ENCODE assay signal across 26 cellular contexts in the genomic region with DNA sequence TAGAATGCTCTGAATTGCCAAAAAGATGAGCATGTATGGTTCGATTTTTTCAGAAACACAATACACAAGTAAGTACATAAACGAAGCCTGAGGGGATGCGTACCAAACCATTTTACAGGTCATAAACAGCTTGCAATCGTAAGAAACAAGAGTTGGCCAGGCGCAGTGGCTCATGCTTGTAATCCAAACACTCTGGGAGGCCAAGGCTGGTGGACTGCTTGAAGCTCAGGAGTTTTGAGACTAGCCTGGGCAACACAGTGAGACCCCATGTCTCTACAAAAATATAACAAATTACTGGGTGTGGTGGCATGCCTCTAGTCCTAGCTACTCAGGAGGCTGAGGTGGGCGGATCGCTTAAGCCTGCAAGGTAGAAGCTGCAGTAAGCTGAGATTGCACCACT. TPM values are rescaled to one million over a fixed set of nuclear protein-coding genes. Genes with fewer than 3 reads are reported as not detected.
DNase-seq lines count a peak whose midpoint lies in the region; ATAC-seq and TF ChIP-seq lines count a peak whose summit lies in the region.
"Had no signal": no experiment of that assay in that cellular context is flagged by ENCODE, and none has a peak within 500 bp of the region (broad histone marks: within the 10 kb centered on the region; RNA-seq: fewer than 3 reads in every experiment).

No MANE protein-coding gene starts in this region.

- H3K4me3 Mint-ChIP-seq in activated naive CD8-positive, alpha-beta T cell treated with anti-CD3 and anti-CD28 coated beads, Interleukin-2, amount 50 U/mL, for 24 hours: no peak overlapping the region
- H3K4me3 Mint-ChIP-seq in natural killer cell: peak overlapping the region; percentile 7
- H3K4me3 Mint-ChIP-seq: activated CD8-positive, alpha-beta memory T cell treated with anti-CD3 and anti-CD28 coated beads, Interleukin-2, amount 10 ng/mL, durations not matched to agents 7 days and 5 days; activated T-helper 17 cell treated with anti-CD3 and anti-CD28 coated beads, Interleukin-2, amount 50 U/mL, for 72 hours; CD14-positive monocyte had no signal

- no peaks in the 10 kb centered on the region for H3K9me3 Mint-ChIP-seq in activated naive CD8-positive, alpha-beta T cell treated with anti-CD3 and anti-CD28 coated beads, Interleukin-2, amount 50 U/mL, for 24 hours
- no peaks in the 10 kb centered on the region for H3K9me3 Mint-ChIP-seq in natural killer cell
- H3K9me3 Mint-ChIP-seq: activated T-helper 17 cell treated with anti-CD3 and anti-CD28 coated beads, Interleukin-2, amount 50 U/mL, for 72 hours; T-cell had no signal

- POLR2A ChIA-PET in A673 (lab: Charles Lee; ENCODE audit: low non-redundant PET): interaction anchor here (0.7 kb wide), 1 partner anchor 69 kb away, joined by 3 read pairs; no protein-coding TSS in a partner anchor
- POLR2A ChIA-PET in HEK293 (lab: Yijun Ruan, JAX): interaction anchor here (0.6 to 1.9 kb wide), 2 partner anchors 12 to 13 kb away, joined by 3 to 5 read pairs; partner anchors contain the start of gene TRA2B

- DNase-seq in A673 (ENCODE audit: low spot score): peak; percentile 4
- DNase-seq in activated naive CD8-positive, alpha-beta T cell treated with anti-CD3 and anti-CD28 coated beads, Interleukin-2, amount 50 U/mL, for 24 hours: no peak
- no peak for DNase-seq in natural killer cell
- no peak for DNase-seq in esophagus squamous epithelium (lab: John Stamatoyannopoulos, UW)
- no peak for DNase-seq in NCI-H1930 (lab: John Stamatoyannopoulos, UW)
- DNase-seq: activated CD8-positive, alpha-beta memory T cell treated with anti-CD3 and anti-CD28 coated beads, Interleukin-2, amount 10 ng/mL, durations not matched to agents 7 days and 5 days; body of pancreas; DMS 273 treated with DMSO at 0.1 percent for 48 hours; erythroblast; foreskin keratinocyte; left cardiac atrium; mammary epithelial cell; NCI-H1436 treated with DMSO at 0.1 percent for 48 hours; NCI-H2171 treated with DMSO at 0.1 percent for 48 hours; NCI-H524 treated with DMSO at 0.1 percent for 48 hours; retina; SJCRH30; spleen; stimulated activated CD4-positive, alpha-beta T cell treated with anti-CD3 and anti-CD28 coated beads, Interleukin-2, amount 100 ng/mL, for 48 hours; stimulated activated naive CD4-positive, alpha-beta T cell; T-cell; testis had no signal

- H3K4me3 ChIP-seq in A673 (ENCODE audit: low read depth, low read length, poor library complexity, severe bottlenecking): no peak overlapping the region
- no peak overlapping the region for H3K4me3 ChIP-seq in HEK293 (ENCODE audit: low read depth, low read length)
- no peak overlapping the region for H3K4me3 ChIP-seq in esophagus squamous epithelium
- H3K4me3 ChIP-seq: body of pancreas, SJCRH30, spleen, testis had no signal

- TF ChIP-seq POLR2A in esophagus squamous epithelium (IDR thresholded peaks at IDR 0.05): no peak

- H3K36me3 Mint-ChIP-seq in activated naive CD8-positive, alpha-beta T cell treated with anti-CD3 and anti-CD28 coated beads, Interleukin-2, amount 50 U/mL, for 24 hours (ENCODE audit: low read depth): peaks cover 95% of the 10 kb centered on the region
- peaks cover 65% of the 10 kb centered on the region for H3K36me3 Mint-ChIP-seq in natural killer cell

- H3K36me3 ChIP-seq in A673 (ENCODE audit: insufficient read depth, low read length, poor library complexity, severe bottlenecking) (peaks cover 99% of the 10 kb centered on the region), HEK293 (ENCODE audit: control insufficient read depth in 2 of 2, insufficient read depth in 1 of 2, low read length in 2 of 2) (peaks cover 47 to 99% of the 10 kb centered on the region in 2 experiments), esophagus squamous epithelium (peaks cover 31 to 78% (median 48%) of the 10 kb centered on the region in 3 donors)

- intact Hi-C loops in A673 (cut with micrococcal nuclease; ENCODE audit: unreplicated experiment): no loop called here
- intact Hi-C loops in natural killer cell (cut with micrococcal nuclease): no loop called here
- intact Hi-C loops in esophagus squamous epithelium (cut with DNase I): no loop called here

- peaks cover 32% of the 10 kb centered on the region for H3K4me1 ChIP-seq in A673 (ENCODE audit: insufficient read depth, low read length, poor library complexity, severe bottlenecking)
- peaks cover 18% of the 10 kb centered on the region for H3K4me1 ChIP-seq in HEK293 (ENCODE audit: control insufficient read depth, insufficient read depth, low read length)
- H3K4me1 ChIP-seq in esophagus squamous epithelium: peaks cover 25 to 54% (median 35%) of the 10 kb centered on the region in 3 donors

- H3K27me3 Mint-ChIP-seq in activated naive CD8-positive, alpha-beta T cell treated with anti-CD3 and anti-CD28 coated beads, Interleukin-2, amount 50 U/mL, for 24 hours: no peaks in the 10 kb centered on the region
- H3K27me3 Mint-ChIP-seq in natural killer cell (ENCODE audit: low read depth in 2 of 2): no peaks in the 10 kb centered on the region
- H3K27me3 Mint-ChIP-seq: activated CD8-positive, alpha-beta memory T cell treated with anti-CD3 and anti-CD28 coated beads, Interleukin-2, amount 10 ng/mL, durations not matched to agents 7 days and 5 days; activated T-helper 17 cell treated with anti-CD3 and anti-CD28 coated beads, Interleukin-2, amount 50 U/mL, for 72 hours; T-cell had no signal

- peaks cover 65% of the 10 kb centered on the region for H3K4me1 Mint-ChIP-seq in activated naive CD8-positive, alpha-beta T cell treated with anti-CD3 and anti-CD28 coated beads, Interleukin-2, amount 50 U/mL, for 24 hours
- peaks cover 60 to 63% of the 10 kb centered on the region in 2 donors for H3K4me1 Mint-ChIP-seq in natural killer cell

- TF ChIP-seq CTCF in A673 (conservative IDR thresholded peaks at IDR 0.05; ENCODE audit: low read depth, low read length) (no peak), HEK293 (tag by site-specific recombination; IDR thresholded peaks at IDR 0.05) (no peak), natural killer cell (IDR thresholded peaks at IDR 0.05) (no peak), esophagus squamous epithelium (IDR thresholded peaks at IDR 0.05) (no peak)

- CTCF ChIA-PET in A673 (lab: Charles Lee) (no interaction called here), HEK293 (lab: Yijun Ruan, JAX) (interaction anchor here (1.0 to 1.5 kb wide), 4 partner anchors 19 to 264 kb away, joined by 3 to 6 read pairs (median 4); no protein-coding TSS in a partner anchor)

- WGBS in esophagus squamous epithelium, 2 donors: 70 to 78% methylated on average over 7 of the region's 7 CpGs

- H3K27me3 ChIP-seq in A673 (replicated peaks; ENCODE audit: insufficient read depth, low read depth, low read length, poor library complexity): no peaks in the 10 kb centered on the region
- no peaks in the 10 kb centered on the region for H3K27me3 ChIP-seq in esophagus squamous epithelium
- H3K27me3 ChIP-seq: body of pancreas, foreskin keratinocyte, SJCRH30, spleen, testis had no signal

- no TSS peak for BruUV-seq in A673 (replicated peaks; lab: Mats Ljungman, UMichigan)

- no peaks in the 10 kb centered on the region for H3K9me3 ChIP-seq in A673 (ENCODE audit: low read depth, low read length, poor library complexity, severe bottlenecking)
- H3K9me3 ChIP-seq in HEK293 (ENCODE audit: control insufficient read depth, insufficient read depth, low read depth, low read length): no peaks in the 10 kb centered on the region
- H3K9me3 ChIP-seq in esophagus squamous epithelium: no peaks in the 10 kb centered on the region
- H3K9me3 ChIP-seq: body of pancreas, SJCRH30, spleen, testis had no signal

- peak overlapping the region; percentile 65 for H3K27ac Mint-ChIP-seq in activated naive CD8-positive, alpha-beta T cell treated with anti-CD3 and anti-CD28 coated beads, Interleukin-2, amount 50 U/mL, for 24 hours
- peak overlapping the region; percentile 80 to 100 for H3K27ac Mint-ChIP-seq in natural killer cell
- H3K27ac Mint-ChIP-seq: activated CD8-positive, alpha-beta memory T cell treated with anti-CD3 and anti-CD28 coated beads, Interleukin-2, amount 10 ng/mL, durations not matched to agents 7 days and 5 days; T-cell had no signal

- H3K27ac ChIP-seq in A673 (ENCODE audit: low read depth, low read length, poor library complexity, severe bottlenecking): no peak overlapping the region
- H3K27ac ChIP-seq in HEK293 (ENCODE audit: extremely low read depth, low read depth, low read length): no peak overlapping the region
- no peak overlapping the region for H3K27ac ChIP-seq in esophagus squamous epithelium
- H3K27ac ChIP-seq: body of pancreas, foreskin keratinocyte, SJCRH30, spleen, testis had no signal

- no peak for ATAC-seq in activated naive CD8-positive, alpha-beta T cell treated with anti-CD3 and anti-CD28 coated beads, Interleukin-2, amount 50 U/mL, for 24 hours
- ATAC-seq in natural killer cell: no peak
- ATAC-seq in HG03460 (IDR thresholded peaks at IDR 0.05; ENCODE audit: unreplicated experiment): no peak
- ATAC-seq: activated CD8-positive, alpha-beta memory T cell treated with anti-CD3 and anti-CD28 coated beads, Interleukin-2, amount 10 ng/mL, durations not matched to agents 7 days and 5 days; activated T-helper 17 cell treated with anti-CD3 and anti-CD28 coated beads, Interleukin-2, amount 50 U/mL, for 72 hours; body of pancreas; foreskin keratinocyte; left cardiac atrium; T-cell had no signal

TF ChIP-seq in HEK293, 187 proteins besides CTCF, POLR2A, EP300 and RAD21:
- TF ChIP-seq ZNF174 (tag by site-specific recombination; IDR thresholded peaks at IDR 0.05) (no peak), YY2 (tag by site-specific recombination; IDR thresholded peaks at IDR 0.05) (no peak), GLIS1 (tag by site-specific recombination; IDR thresholded peaks at IDR 0.05) (0 out of 2 replicates have a peak, but pooled peaks have one; percentile 9), ZXDB (tag by site-specific recombination; IDR thresholded peaks at IDR 0.05) (no peak), ZNF121 (tag by site-specific recombination; IDR thresholded peaks at IDR 0.05) (peak; percentile 95), SCRT2 (tag by site-specific recombination; IDR thresholded peaks at IDR 0.05) (no peak), ZNF335 (tag by site-specific recombination; conservative IDR thresholded peaks at IDR 0.05) (no peak), ZNF704 (tag by site-specific recombination; IDR thresholded peaks at IDR 0.05) (no peak)

RNA-seq across cellular contexts. Expression of gene TRA2B, which starts 13.4 kb away (rescaled TPM):
- 328 and 339 TPM in 2 replicates for total RNA-seq in A673 (2021)
- 100 to 1,000 TPM; 565 to 669 (median 596) TPM for total RNA-seq in natural killer cell
- total RNA-seq in esophagus squamous epithelium: 100 to 1,000 TPM in 3 of 4 donors, 10 to 100 TPM in 1; 83.3 to 396 (median 171) TPM
